In genomic region chr11:113465786-113466185, GRCh38 we compare ENCODE assay signal across 23 cellular contexts. TPM values are rescaled to one million over a fixed set of nuclear protein-coding genes. Genes with fewer than 3 reads are reported as not detected.
DNase-seq lines count a peak whose midpoint lies in the region; ATAC-seq and TF ChIP-seq lines count a peak whose summit lies in the region.
"Had no signal": no experiment of that assay in that cellular context is flagged by ENCODE, and none has a peak within 500 bp of the region (broad histone marks: within the 10 kb centered on the region; RNA-seq: fewer than 3 reads in every experiment).

No MANE protein-coding gene starts in this region.

- H3K27ac ChIP-seq in mammary epithelial cell (ENCODE audit: insufficient read depth, low read depth, low read length) (no peak overlapping the region), caudate nucleus (ENCODE audit: low read depth, low read length) (no peak overlapping the region)

- H3K4me3 ChIP-seq in mammary epithelial cell (replicated peaks in 1 of 3; ENCODE audit: insufficient read depth in 1 of 3, low read depth in 2 of 3, low read length in 3 of 3): no peak overlapping the region

- no peak for ATAC-seq in HG03045 (IDR thresholded peaks at IDR 0.05; ENCODE audit: unreplicated experiment)
- ATAC-seq: CD8-positive, alpha-beta T cell had no signal

- BruUV-seq in mammary epithelial cell (replicated peaks; lab: Mats Ljungman, UMichigan): no TSS peak

- intact Hi-C loops in mammary epithelial cell (cut with micrococcal nuclease): no loop called here

- DNase-seq in NCI-H345 (lab: John Stamatoyannopoulos, UW): peak; percentile 13
- DNase-seq in NCI-H345 treated with DMSO at 0.1 percent for 48 hours (lab: John Stamatoyannopoulos, UW; ENCODE audit: unreplicated experiment): no peak
- peak; percentile 61 for DNase-seq in NCI-H146 (lab: John Stamatoyannopoulos, UW)
- peak; percentile 74 for DNase-seq in mammary epithelial cell
- peak; percentile 13 for DNase-seq in kidney tubule cell (ENCODE audit: low spot score)
- DNase-seq in MV-4-11 (lab: John Stamatoyannopoulos, UW): no peak
- DNase-seq in caudate nucleus (lab: John Stamatoyannopoulos, UW): no peak
- DNase-seq: 8988T; AML-193; C1 segment of cervical spinal cord; Calu3; CD8-positive, alpha-beta T cell; DMS79; Kasumi-1; NCI-H1105; NCI-H1694; NCI-H524; NCI-H82; Right ventricle myocardium superior had no signal

- WGBS in mammary epithelial cell (ENCODE audit: low coverage, missing lambda C conversion rate): 69% methylated on average over 3 of the region's 3 CpGs

- no peaks in the 10 kb centered on the region for H3K27me3 ChIP-seq in mammary epithelial cell (ENCODE audit: insufficient read depth, low read length)

- no peaks in the 10 kb centered on the region for H3K9me3 ChIP-seq in mammary epithelial cell (replicated peaks; ENCODE audit: insufficient read depth, low read length)

- CTCF ChIA-PET in mammary epithelial cell (lab: Charles Lee; ENCODE audit: low non-redundant PET): no interaction called here

- dilution Hi-C loops in mammary epithelial cell (cut with HindIII; ENCODE audit: low sequenced_read_pairs): loop anchor here (5.0 kb wide), 1 partner anchor 48 kb away; no protein-coding TSS in a partner anchor

- no peaks in the 10 kb centered on the region for H3K79me2 ChIP-seq in mammary epithelial cell (ENCODE audit: insufficient read depth, low read length)

- no peak overlapping the region for H3K9ac ChIP-seq in mammary epithelial cell (ENCODE audit: insufficient read depth, low read length)

- H2AFZ ChIP-seq in mammary epithelial cell (ENCODE audit: low read depth, low read length): no peak overlapping the region

- no peaks in the 10 kb centered on the region for H4K20me1 ChIP-seq in mammary epithelial cell (ENCODE audit: insufficient read depth, low read length)

- H3K4me1 ChIP-seq in mammary epithelial cell (ENCODE audit: insufficient read depth, low read length): peaks cover 29% of the 10 kb centered on the region

- no peak for TF ChIP-seq CTCF in mammary epithelial cell (conservative IDR thresholded peaks at IDR 0.05 in 1 of 2, IDR thresholded peaks at IDR 0.05 in 1 of 2; ENCODE audit: extremely low read depth in 1 of 2, insufficient read depth in 1 of 2, low read depth in 1 of 2, low read length in 2 of 2)

- H3K4me2 ChIP-seq in mammary epithelial cell (ENCODE audit: insufficient read depth, low read depth, low read length): peak overlapping the region; percentile 18

- in situ Hi-C loops in mammary epithelial cell (cut with MboI; ENCODE audit: low sequenced_read_pairs in 2 of 2): no loop called here

- H3K36me3 ChIP-seq in mammary epithelial cell (ENCODE audit: insufficient read depth, low read length): no peaks in the 10 kb centered on the region

RNA-seq across cellular contexts. Expression of gene DRD2, which starts 9.4 kb away (rescaled TPM):
- 1 to 10 TPM; 1.5 to 6.8 TPM for total RNA-seq in mammary epithelial cell
- polyA plus RNA-seq in mammary epithelial cell: 28.7 TPM
- 7.9 TPM for polyA minus RNA-seq in mammary epithelial cell
- total RNA-seq: CD8-positive, alpha-beta T cell; Right ventricle myocardium superior; SK-MEL-5; T-helper 1 cell treated with Interleukin-12 subunit alpha and Interleukin-12 subunit beta and Interleukin-4 antibody, amounts not matched to agents 30 ng/mL and 1 ng/mL, for 36 hours had no signal
- polyA plus RNA-seq: AG04450 had no signal

Comparison
In these comparisons a context has a peak if more than half of its experiments do, and no peak if none do; other contexts are left out.
1. DNase-seq: peak in NCI-H345 (single experiment), NCI-H146 (single experiment), mammary epithelial cell (single experiment) and kidney tubule cell (single experiment); none in NCI-H345 treated with DMSO at 0.1 percent for 48 hours (single experiment), MV-4-11 (single experiment) and caudate nucleus (0 of 61).